ENCODE assay signal across 8 cellular contexts in genomic region chr7:108454317-108454673, GRCh38. TPM values are rescaled to one million over a fixed set of nuclear protein-coding genes. Genes with fewer than 3 reads are reported as not detected.
DNase-seq lines count a peak whose midpoint lies in the region; ATAC-seq and TF ChIP-seq lines count a peak whose summit lies in the region.

No MANE protein-coding gene starts in this region.

- peak overlapping the region; percentile 74 for H3K9ac ChIP-seq in mesendoderm (ENCODE audit: low read length)

- H3K9me3 ChIP-seq in right cardiac atrium (ENCODE audit: control insufficient read depth, low read length) (no peaks in the 10 kb centered on the region), right atrium auricular region (no peaks in the 10 kb centered on the region), body of pancreas (no peaks in the 10 kb centered on the region), uterus (no peaks in the 10 kb centered on the region), thyroid gland (no peaks in the 10 kb centered on the region)

- DNase-seq in right cardiac atrium: no peak
- no peak for DNase-seq in right atrium auricular region (ENCODE audit: low spot score)
- no peak for DNase-seq in body of pancreas
- no peak for DNase-seq in mesendoderm
- no peak for DNase-seq in uterus
- DNase-seq in thyroid gland: no peak
- no peak for DNase-seq in NOMO-1 treated with dmso at 0.1 percent for 144 hours (lab: John Stamatoyannopoulos, UW; ENCODE audit: unreplicated experiment)

- H3K27ac ChIP-seq in right cardiac atrium (ENCODE audit: low read length) (no peak overlapping the region), right atrium auricular region (no peak overlapping the region), body of pancreas (peak overlapping the region; percentile 29 to 89 (median 86)), mesendoderm (ENCODE audit: low read depth, low read length) (no peak overlapping the region), uterus (no peak overlapping the region), thyroid gland (no peak overlapping the region)

- H2BK5ac ChIP-seq in mesendoderm (ENCODE audit: low read length): no peak overlapping the region

- WGBS in right cardiac atrium: 36% methylated on average over 4 of the region's 4 CpGs
- 25 to 37% methylated on average over 4 of the region's 4 CpGs for WGBS in body of pancreas, 2 donors
- no CpG with 5 or more reads among the region's 4 CpGs for WGBS in mesendoderm (ENCODE audit: extremely low coverage, insufficient coverage, low lambda C conversion rate)
- 53 to 63% methylated on average over 4 of the region's 4 CpGs for WGBS in thyroid gland, 2 donors

- H3K4me1 ChIP-seq in right cardiac atrium (ENCODE audit: control insufficient read depth, insufficient read depth, low read length): no peaks in the 10 kb centered on the region
- peaks cover 0 to 23% of the 10 kb centered on the region in 2 donors for H3K4me1 ChIP-seq in right atrium auricular region
- H3K4me1 ChIP-seq in body of pancreas: peaks cover 48% of the 10 kb centered on the region
- peaks cover 3% of the 10 kb centered on the region for H3K4me1 ChIP-seq in mesendoderm (ENCODE audit: control insufficient read depth, low read depth, low read length)
- peaks cover 0 to 9% of the 10 kb centered on the region in 2 donors for H3K4me1 ChIP-seq in uterus
- H3K4me1 ChIP-seq in thyroid gland: peaks cover 0 to 10% of the 10 kb centered on the region in 2 donors

- no peak overlapping the region for H3K23ac ChIP-seq in mesendoderm (ENCODE audit: low read length)

- H4K8ac ChIP-seq in mesendoderm (ENCODE audit: low read depth, low read length): no peak overlapping the region

- ATAC-seq in right cardiac atrium (no peak), body of pancreas (no peak), HG03432 (IDR thresholded peaks at IDR 0.05; ENCODE audit: unreplicated experiment) (no peak)

- no peaks in the 10 kb centered on the region for H3K79me1 ChIP-seq in mesendoderm (ENCODE audit: low read length)

- no peak for TF ChIP-seq POLR2A in body of pancreas (IDR thresholded peaks at IDR 0.05)
- no peak for TF ChIP-seq POLR2A in uterus (IDR thresholded peaks at IDR 0.05)
- TF ChIP-seq POLR2A in thyroid gland (IDR thresholded peaks at IDR 0.05): no peak

- peak overlapping the region; percentile 67 for H3K56ac ChIP-seq in mesendoderm (ENCODE audit: low read length)

- no peaks in the 10 kb centered on the region for H3K36me3 ChIP-seq in right atrium auricular region
- H3K36me3 ChIP-seq in body of pancreas (replicated peaks in 1 of 2; ENCODE audit: insufficient read depth in 1 of 2, low read depth in 2 of 2): no peaks in the 10 kb centered on the region
- no peaks in the 10 kb centered on the region for H3K36me3 ChIP-seq in mesendoderm (ENCODE audit: control insufficient read depth, insufficient read depth, low read length)
- no peaks in the 10 kb centered on the region for H3K36me3 ChIP-seq in uterus
- no peaks in the 10 kb centered on the region for H3K36me3 ChIP-seq in thyroid gland

- no peak overlapping the region for H2AK5ac ChIP-seq in mesendoderm (ENCODE audit: low read length)

- TF ChIP-seq CTCF in right atrium auricular region (IDR thresholded peaks at IDR 0.05): no peak
- no peak for TF ChIP-seq CTCF in body of pancreas (IDR thresholded peaks at IDR 0.05)
- TF ChIP-seq CTCF in uterus (IDR thresholded peaks at IDR 0.05): no peak
- TF ChIP-seq CTCF in thyroid gland (IDR thresholded peaks at IDR 0.05): no peak

- no peak overlapping the region for H2BK15ac ChIP-seq in mesendoderm (replicated peaks; ENCODE audit: low read depth)

- H3K27me3 ChIP-seq in right cardiac atrium (ENCODE audit: control insufficient read depth, insufficient read depth) (peaks cover 6% of the 10 kb centered on the region), right atrium auricular region (peaks cover 7 to 15% of the 10 kb centered on the region in 2 donors), body of pancreas (no peaks in the 10 kb centered on the region), mesendoderm (ENCODE audit: insufficient read depth, low read length, poor library complexity) (peaks cover 5% of the 10 kb centered on the region), uterus (peaks cover 0 to 3% of the 10 kb centered on the region in 2 donors), thyroid gland (no peaks in the 10 kb centered on the region)

- peak overlapping the region; percentile 87 for H3K4me2 ChIP-seq in mesendoderm (ENCODE audit: low read length)

- peak overlapping the region; percentile 58 for H3K4me3 ChIP-seq in right cardiac atrium (ENCODE audit: low read length)
- H3K4me3 ChIP-seq in right atrium auricular region: peak overlapping the region in 1 of 2 donors; percentile 51
- peak overlapping the region in 1 of 2 donors; percentile 80 for H3K4me3 ChIP-seq in body of pancreas
- no peak overlapping the region for H3K4me3 ChIP-seq in mesendoderm (ENCODE audit: low read length)
- peak overlapping the region; percentile 19 to 34 for H3K4me3 ChIP-seq in uterus
- no peak overlapping the region for H3K4me3 ChIP-seq in thyroid gland (replicated peaks in 1 of 3)

- H3K18ac ChIP-seq in mesendoderm (ENCODE audit: low read length): no peak overlapping the region

- H2BK120ac ChIP-seq in mesendoderm (ENCODE audit: low read depth, low read length): no peak overlapping the region

- no peak overlapping the region for H4K5ac ChIP-seq in mesendoderm (ENCODE audit: low read length)

- H3K79me2 ChIP-seq in mesendoderm (ENCODE audit: control insufficient read depth, insufficient read depth, low read length): no peaks in the 10 kb centered on the region

- intact Hi-C loops in right cardiac atrium (cut with DNase I): loop anchor here in 2 of 4 donors (10.0 kb wide), 1 partner anchor 269 kb away; no protein-coding TSS in a partner anchor
- intact Hi-C loops in body of pancreas (cut with DNase I): no loop called here
- intact Hi-C loops in uterus (cut with DNase I; ENCODE audit: low total_unique reads): no loop called here
- intact Hi-C loops in thyroid gland (cut with DNase I): loop anchor here (10.0 kb wide), 1 partner anchor 269 kb away; no protein-coding TSS in a partner anchor

- H3K4ac ChIP-seq in mesendoderm (ENCODE audit: low read depth, low read length): no peak overlapping the region

RNA-seq across cellular contexts. Expression of gene NRCAM, which starts 1.9 kb away (rescaled TPM):
- 1 to 10 TPM in 2 of 4 donors, under 1 TPM in 2; 0.59 to 1.1 (median 0.89) TPM for total RNA-seq in right cardiac atrium
- 1.3 TPM for polyA plus RNA-seq in right cardiac atrium
- total RNA-seq in right atrium auricular region: under 1 TPM; 0.63 to 0.93 TPM
- total RNA-seq in body of pancreas: 10 to 100 TPM; 39.4 to 49.8 TPM
- polyA plus RNA-seq in mesendoderm (2013, experiment 1 of 2): 1.8 TPM
- polyA plus RNA-seq in mesendoderm (2013, experiment 2 of 2): 2.1 TPM
- 10 to 100 TPM in 1 of 4 donors, 1 to 10 TPM in 1, under 1 TPM in 1, not detected in 1; 0.77 to 30.3 (median 2.0) TPM for total RNA-seq in uterus
- 10 to 100 TPM; 10.1 to 19.5 (median 13.0) TPM for total RNA-seq in thyroid gland

Comparison
In these comparisons a context has a peak if more than half of its experiments do, and no peak if none do; other contexts are left out.
1. H3K27ac ChIP-seq: peak in body of pancreas (4 of 4); none in right cardiac atrium (single experiment), right atrium auricular region (0 of 2), mesendoderm (single experiment), uterus (0 of 2) and thyroid gland (0 of 3).
2. H3K4me3 ChIP-seq: peak in right cardiac atrium (single experiment) and uterus (2 of 2); none in mesendoderm (single experiment) and thyroid gland (0 of 3).